ENCODE assay signal across 21 cellular contexts in genomic region chr10:119620771-119621384, GRCh38. TPM values are rescaled to one million over a fixed set of nuclear protein-coding genes. Genes with fewer than 3 reads are reported as not detected.
DNase-seq lines count a peak whose midpoint lies in the region; ATAC-seq and TF ChIP-seq lines count a peak whose summit lies in the region.
"Had no signal": no experiment of that assay in that cellular context is flagged by ENCODE, and none has a peak within 500 bp of the region (broad histone marks: within the 10 kb centered on the region; RNA-seq: fewer than 3 reads in every experiment).

No MANE protein-coding gene starts in this region.

- CTCF ChIA-PET in Panc1 (lab: Charles Lee): interaction anchor here (0.6 kb wide), 1 partner anchor 25 kb away, joined by 3 read pairs; no protein-coding TSS in a partner anchor

- H3K4me1 ChIP-seq in HAP-1 (peaks cover 9% of the 10 kb centered on the region), Panc1 (ENCODE audit: control insufficient read depth, insufficient read depth, low read length) (peaks cover 4% of the 10 kb centered on the region; the same call in 1 of the 2 replicates), skeletal muscle satellite cell (ENCODE audit: control insufficient read depth, insufficient read depth, low read length) (peaks cover 10% of the 10 kb centered on the region), upper lobe of right lung (no peaks in the 10 kb centered on the region)

- no TSS peak for BruUV-seq in Panc1 (replicated peaks; lab: Mats Ljungman, UMichigan)

- H3K36me3 ChIP-seq in HAP-1 (replicated peaks) (no peaks in the 10 kb centered on the region), Panc1 (ENCODE audit: control insufficient read depth, insufficient read depth, low read length) (no peaks in the 10 kb centered on the region), skeletal muscle satellite cell (ENCODE audit: insufficient read depth, low read length) (no peaks in the 10 kb centered on the region), upper lobe of right lung (no peaks in the 10 kb centered on the region)
- H3K36me3 ChIP-seq: sigmoid colon, vagina had no signal

- H3K4me3 ChIP-seq in HAP-1 (no peak overlapping the region), Panc1 (ENCODE audit: low read depth in 2 of 2, low read length in 2 of 2) (no peak overlapping the region), fibroblast of pulmonary artery (replicated peaks; ENCODE audit: low read depth, low read length) (no peak overlapping the region), skeletal muscle satellite cell (ENCODE audit: low read length) (no peak overlapping the region), upper lobe of right lung (no peak overlapping the region)
- H3K4me3 ChIP-seq: sigmoid colon, testis, vagina had no signal

- POLR2A ChIA-PET in Panc1 (lab: Charles Lee): no interaction called here

- H3K27me3 ChIP-seq in HAP-1 (ENCODE audit: low read depth): no peaks in the 10 kb centered on the region
- no peaks in the 10 kb centered on the region for H3K27me3 ChIP-seq in Panc1 (ENCODE audit: control insufficient read depth, insufficient read depth, low read length)
- H3K27me3 ChIP-seq in skeletal muscle satellite cell (ENCODE audit: control insufficient read depth, insufficient read depth, low read length): no peaks in the 10 kb centered on the region
- no peaks in the 10 kb centered on the region for H3K27me3 ChIP-seq in upper lobe of right lung
- H3K27me3 ChIP-seq: sigmoid colon, testis, vagina had no signal

- DNase-seq in HAP-1 (ENCODE audit: low spot score in 2 of 2): peak; percentile 18 to 22
- no peak for DNase-seq in Panc1 (ENCODE audit: low read depth, low spot score)
- DNase-seq in fibroblast of pulmonary artery (ENCODE audit: low read depth): peak; percentile 42
- DNase-seq in activated CD4-positive, alpha-beta T cell treated with anti-CD3 and anti-CD28 coated beads, Interleukin-2, amount 50 U/mL, for 4 hours: no peak
- no peak for DNase-seq in GOT3 (lab: John Stamatoyannopoulos, UW)
- no peak for DNase-seq in upper lobe of right lung
- DNase-seq: activated CD4-positive, alpha-beta T cell treated with anti-CD3 and anti-CD28 coated beads, Interleukin-2, amount 50 U/mL, for 48 hours; activated CD8-positive, alpha-beta memory T cell treated with anti-CD3 and anti-CD28 coated beads, Interleukin-2, amount 50 U/mL, for 48 hours; activated effector memory CD4-positive, alpha-beta T cell treated with anti-CD3 and anti-CD28 coated beads, Interleukin-2, amount 50 U/mL, for 16 hours; activated naive CD8-positive, alpha-beta T cell treated with anti-CD3 and anti-CD28 coated beads, Interleukin-2, amount 50 U/mL, for 24 hours; glutamatergic neuron; left colon; naive thymus-derived CD8-positive, alpha-beta T cell; NCI-H1417 treated with DMSO at 0.1 percent for 48 hours; NCI-H2107; NCI-H510A; sigmoid colon; testis had no signal

- H3K9me3 ChIP-seq in HAP-1 (no peaks in the 10 kb centered on the region), Panc1 (ENCODE audit: control insufficient read depth, insufficient read depth, low read depth, low read length) (no peaks in the 10 kb centered on the region), skeletal muscle satellite cell (replicated peaks; ENCODE audit: low read length) (no peaks in the 10 kb centered on the region), upper lobe of right lung (no peaks in the 10 kb centered on the region)
- H3K9me3 ChIP-seq: sigmoid colon, testis, vagina had no signal

- TF ChIP-seq CTCF in Panc1 (IDR thresholded peaks at IDR 0.05): no peak
- TF ChIP-seq CTCF in fibroblast of pulmonary artery (IDR thresholded peaks at IDR 0.05; ENCODE audit: low read length, missing control alignments): no peak
- no peak for TF ChIP-seq CTCF in upper lobe of right lung (IDR thresholded peaks at IDR 0.05)

- in situ Hi-C loops in HAP-1 (cut with MboI; ENCODE audit: low sequenced_read_pairs): no loop called here
- in situ Hi-C loops in Panc1 (cut with HindIII; ENCODE audit: low pct_unique_long_range_greater_than_20kb, low sequenced_read_pairs): no loop called here

- 0 out of 2 replicates have a peak, but pooled peaks have one; percentile 25 for ATAC-seq in Panc1
- ATAC-seq in upper lobe of right lung: no peak
- ATAC-seq: left colon; naive thymus-derived CD8-positive, alpha-beta T cell; stimulated activated effector memory CD8-positive, alpha-beta T cell treated with anti-CD3 and anti-CD28 coated beads, Interleukin-12 subunit alpha, Interleukin-12 subunit beta, amount 100 ng/mL, for 72 hours had no signal

- H3K27ac ChIP-seq in Panc1 (ENCODE audit: low read length): no peak overlapping the region
- H3K27ac ChIP-seq in upper lobe of right lung: no peak overlapping the region
- H3K27ac ChIP-seq: sigmoid colon, testis, vagina had no signal

- intact Hi-C loops in Panc1 (cut with micrococcal nuclease; ENCODE audit: unreplicated experiment): no loop called here
- intact Hi-C loops in upper lobe of right lung (cut with DNase I): no loop called here

- H3K4me2 ChIP-seq in skeletal muscle satellite cell (ENCODE audit: low read length): peak overlapping the region; percentile 21

- H3K9ac ChIP-seq in skeletal muscle satellite cell (ENCODE audit: low read depth, low read length): no peak overlapping the region

RNA-seq across cellular contexts. Expression of gene TIAL1, which starts 24.1 kb away (rescaled TPM):
- total RNA-seq in Panc1 (2021; ENCODE audit: unreplicated experiment) (236 TPM), upper lobe of right lung (104 TPM)
- 119 TPM for polyA plus RNA-seq in Panc1 (2012; ENCODE audit: insufficient read length)
- total RNA-seq in skeletal muscle satellite cell (2012; rRNA removed): 28.4 and 30.8 TPM in 2 replicates

RNA-seq across cellular contexts. Expression of gene BAG3, which starts 30.3 kb away (rescaled TPM):
- total RNA-seq in Panc1 (2021; ENCODE audit: unreplicated experiment) (131 TPM), upper lobe of right lung (41.5 TPM)
- 204 TPM for polyA plus RNA-seq in Panc1 (2012; ENCODE audit: insufficient read length)
- total RNA-seq in skeletal muscle satellite cell (2012; rRNA removed): 19.5 and 23.6 TPM in 2 replicates

Comparison
In these comparisons a context has a peak if more than half of its experiments do, and no peak if none do; other contexts are left out.
1. DNase-seq: peak in HAP-1 (2 of 2) and fibroblast of pulmonary artery (single experiment); none in Panc1 (single experiment), activated CD4-positive, alpha-beta T cell treated with anti-CD3 and anti-CD28 coated beads, Interleukin-2, amount 50 U/mL, for 4 hours (0 of 2), GOT3 (single experiment) and upper lobe of right lung (single experiment).